9 cellular contexts compared by ENCODE assay signal in genomic region chr9:113581865-113582697, GRCh38.
A peak's percentile ranks its signal among the peaks of the same experiment; 100 is the strongest.
DNase-seq lines count a peak whose midpoint lies in the region; ATAC-seq and TF ChIP-seq lines count a peak whose summit lies in the region.
"Had no signal": no experiment of that assay in that cellular context is flagged by ENCODE, and none has a peak within 500 bp of the region (broad histone marks: within the 10 kb centered on the region; RNA-seq: fewer than 3 reads in every experiment).

No MANE protein-coding gene starts in this region.

- H3K4me3 ChIP-seq in upper lobe of right lung = peak overlapping the region; percentile 36

- intact Hi-C loops in posterior vena cava (cut with DNase I) = no loop called here
- intact Hi-C loops in upper lobe of right lung (cut with DNase I) = no loop called here

- H3K4me3 Mint-ChIP-seq in activated T-cell treated with anti-CD3 and anti-CD28 coated beads, Interleukin-2, amount 50 U/mL, for 24 hours = peak overlapping the region; percentile 84
- H3K4me3 Mint-ChIP-seq: brain had no signal

- peak overlapping the region; percentile 94 for H3K27ac Mint-ChIP-seq in activated T-cell treated with anti-CD3 and anti-CD28 coated beads, Interleukin-2, amount 50 U/mL, for 24 hours

- H3K36me3 Mint-ChIP-seq in activated T-cell treated with anti-CD3 and anti-CD28 coated beads, Interleukin-2, amount 50 U/mL, for 24 hours (ENCODE audit: low read depth) = peaks cover 62% of the 10 kb centered on the region

- no peaks in the 10 kb centered on the region for H3K9me3 Mint-ChIP-seq in activated T-cell treated with anti-CD3 and anti-CD28 coated beads, Interleukin-2, amount 50 U/mL, for 24 hours
- H3K9me3 Mint-ChIP-seq: brain had no signal

- H3K4me1 ChIP-seq in upper lobe of right lung = peaks cover 79% of the 10 kb centered on the region

- no peaks in the 10 kb centered on the region for H3K27me3 ChIP-seq in upper lobe of right lung

- H3K27me3 Mint-ChIP-seq in activated T-cell treated with anti-CD3 and anti-CD28 coated beads, Interleukin-2, amount 50 U/mL, for 24 hours = no peaks in the 10 kb centered on the region
- H3K27me3 Mint-ChIP-seq: brain had no signal

- TF ChIP-seq CTCF in upper lobe of right lung (IDR thresholded peaks at IDR 0.05) = peak; percentile 46

- DNase-seq in GM03348 (ENCODE audit: low spot score) (peak; percentile 61), NAMALWA (ENCODE audit: low spot score) (peak; percentile 98), fibroblast of the conjunctiva (ENCODE audit: low read depth) (peak; percentile 54), posterior vena cava (ENCODE audit: low spot score) (peak; percentile 93), upper lobe of right lung (peak; percentile 89), amniotic stem cell (lab: John Stamatoyannopoulos, UW) (no peak)
- peak; percentile 80 for DNase-seq in activated T-cell treated with anti-CD3 and anti-CD28 coated beads, Interleukin-2, amount 50 U/mL, for 24 hours

- ATAC-seq in GM21723 (IDR thresholded peaks at IDR 0.05; ENCODE audit: unreplicated experiment) = peak; percentile 79
- ATAC-seq in upper lobe of right lung = peak; percentile 76

- no peaks in the 10 kb centered on the region for H3K9me3 ChIP-seq in upper lobe of right lung

- peaks cover 36% of the 10 kb centered on the region for H3K36me3 ChIP-seq in upper lobe of right lung

- H3K4me1 Mint-ChIP-seq in activated T-cell treated with anti-CD3 and anti-CD28 coated beads, Interleukin-2, amount 50 U/mL, for 24 hours (ENCODE audit: low read depth) = peaks cover 95% of the 10 kb centered on the region

- peak overlapping the region; percentile 79 for H3K27ac ChIP-seq in upper lobe of right lung
